ENCODE assay signal across 10 cellular contexts in the genomic region with DNA sequence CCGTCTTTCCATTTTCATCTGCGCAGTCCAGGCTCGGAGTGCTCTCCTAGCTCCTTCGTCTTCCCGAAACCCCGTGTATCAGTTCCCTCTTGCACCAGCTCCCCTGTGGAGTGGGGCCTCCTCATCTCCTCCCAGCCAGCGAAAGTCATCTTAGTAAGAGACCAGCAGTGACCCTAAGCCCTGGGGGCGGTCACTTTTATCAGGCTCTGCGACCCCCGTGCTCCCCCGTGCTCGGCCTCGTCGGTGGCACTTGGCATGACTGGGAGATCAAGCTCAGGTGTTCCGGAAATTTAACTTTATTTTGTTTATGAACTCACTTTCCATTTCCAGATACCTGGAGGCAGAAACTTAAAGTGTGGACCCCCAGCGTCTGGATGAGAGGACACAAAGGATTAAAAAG. TPM values are rescaled to one million over a fixed set of nuclear protein-coding genes. Genes with fewer than 3 reads are reported as not detected.
DNase-seq lines count a peak whose midpoint lies in the region; ATAC-seq, FAIRE-seq and TF ChIP-seq lines count a peak whose summit lies in the region.
"Had no signal": no experiment of that assay in that cellular context is flagged by ENCODE, and none has a peak within 500 bp of the region (broad histone marks: within the 10 kb centered on the region; RNA-seq: fewer than 3 reads in every experiment).

No MANE protein-coding gene starts in this region.

- TF ChIP-seq CTCF in A549 (IDR thresholded peaks at IDR 0.05) (no peak), HCT116 (IDR thresholded peaks at IDR 0.05 in 2 of 3, conservative IDR thresholded peaks at IDR 0.05 in 1 of 3; ENCODE audit: borderline replicate concordance in 1 of 3, insufficient read depth in 1 of 3, low read depth in 2 of 3, low read length in 2 of 3) (no peak), colonic mucosa (IDR thresholded peaks at IDR 0.05) (no peak), natural killer cell (IDR thresholded peaks at IDR 0.05) (no peak)

- ATAC-seq in A549 (no peak), HCT116 (no peak), natural killer cell (no peak), GM19395 (IDR thresholded peaks at IDR 0.05; ENCODE audit: unreplicated experiment) (no peak), GM18511 (IDR thresholded peaks at IDR 0.05; ENCODE audit: unreplicated experiment) (no peak)

- no peak overlapping the region; a peak in 1 of 6 replicates for H3K27ac ChIP-seq in A549
- H3K27ac ChIP-seq in HCT116 (ENCODE audit: low read depth, low read length) = no peak overlapping the region
- no peak overlapping the region for H3K27ac ChIP-seq in colonic mucosa
- no peak overlapping the region for H3K27ac ChIP-seq in substantia nigra (ENCODE audit: low read depth, low read length, poor library complexity, severe bottlenecking)

- in situ Hi-C loops in G401 (cut with HindIII; ENCODE audit: low sequenced_read_pairs) = no loop called here

- peak overlapping the region; percentile 79 for H3K4me3 Mint-ChIP-seq in natural killer cell

- peaks cover 8 to 18% of the 10 kb centered on the region in 2 donors for H3K27me3 Mint-ChIP-seq in natural killer cell (ENCODE audit: low read depth in 2 of 2)

- no peak for TF ChIP-seq POLR2A in A549 (IDR thresholded peaks at IDR 0.05; ENCODE audit: low read length)
- no peak for TF ChIP-seq POLR2A in HCT116 (IDR thresholded peaks at IDR 0.05; ENCODE audit: borderline replicate concordance, extremely low read depth, insufficient read depth, insufficient read length)

- H3K4me3 ChIP-seq in A549 (peak overlapping the region; percentile 51), HCT116 (replicated peaks in 1 of 2; ENCODE audit: low read depth in 1 of 2, low read length in 2 of 2) (peak overlapping the region; percentile 23 to 28; a peak in 2 of 4 replicates), colonic mucosa (peak overlapping the region; percentile 70)

- H3K79me2 ChIP-seq in HCT116 (ENCODE audit: insufficient read depth, low read length) = 0 out of 2 replicates have a peak, but pooled peaks cover 2% of the 10 kb centered on the region

- H3K9me3 ChIP-seq in A549 (no peaks in the 10 kb centered on the region), HCT116 (ENCODE audit: control insufficient read depth in 1 of 2, insufficient read depth in 1 of 2, low read depth in 1 of 2, low read length in 2 of 2) (no peaks in the 10 kb centered on the region), colonic mucosa (no peaks in the 10 kb centered on the region)

- no peaks in the 10 kb centered on the region for H3K9me2 ChIP-seq in HCT116 (ENCODE audit: insufficient read depth)

- H3K36me3 Mint-ChIP-seq in natural killer cell = no peaks in the 10 kb centered on the region

- H3K4me1 ChIP-seq in A549 (0 out of 3 replicates have a peak, but pooled peaks cover 4% of the 10 kb centered on the region), HCT116 (ENCODE audit: control insufficient read depth in 1 of 2, insufficient read depth in 2 of 2, low read length in 2 of 2) (peaks cover 3 to 13% of the 10 kb centered on the region in 2 experiments; a peak in 2 of 4 replicates), colonic mucosa (peaks cover 3% of the 10 kb centered on the region)

- H3K27ac Mint-ChIP-seq in natural killer cell = no peak overlapping the region

- RAD21 ChIA-PET in HCT116 (lab: Charles Lee; ENCODE audit: low non-redundant PET in 1 of 2, low total read pairs in 2 of 2, uncharacterized antibody in 2 of 2, unreplicated experiment in 2 of 2) = no interaction called here

- POLR2A ChIA-PET in A549 (lab: Yijun Ruan, JAX) (no interaction called here), HCT116 (lab: Charles Lee) (no interaction called here)

- H4K20me1 ChIP-seq in HCT116 (ENCODE audit: insufficient read depth) = no peaks in the 10 kb centered on the region

- CTCF ChIA-PET in A549 (lab: Yijun Ruan, JAX) (interaction anchor here (0.8 to 1.2 kb wide), 2 partner anchors 15 to 16 kb away, joined by 4 to 7 read pairs; no protein-coding TSS in a partner anchor), HCT116 (lab: Charles Lee) (no interaction called here)

- BruUV-seq in HCT116 (replicated peaks; lab: Mats Ljungman, UMichigan) = no TSS peak

- no peak overlapping the region for H3K9ac ChIP-seq in HCT116 (ENCODE audit: low read length)
- peak overlapping the region in 1 of 2 donors; percentile 39 for H3K9ac ChIP-seq in colonic mucosa (ENCODE audit: low read depth in 2 of 2, low read length in 2 of 2)

- H3K4me2 ChIP-seq in A549 (peak overlapping the region; percentile 74; the same call in 2 of the 3 replicates), HCT116 (ENCODE audit: low read length) (peak overlapping the region; percentile 69)

- no peaks in the 10 kb centered on the region for H3K36me3 ChIP-seq in HCT116 (ENCODE audit: control insufficient read depth in 1 of 2, insufficient read depth in 2 of 2, low read length in 2 of 2)
- H3K36me3 ChIP-seq in colonic mucosa = no peaks in the 10 kb centered on the region

- H2AFZ ChIP-seq in HCT116 (ENCODE audit: low read depth, low read length, poor library complexity, severe bottlenecking) = no peak overlapping the region

- intact Hi-C loops in HCT116 (cut with micrococcal nuclease) (no loop called here), colonic mucosa (cut with DNase I) (no loop called here), natural killer cell (cut with micrococcal nuclease) (no loop called here)

- TF ChIP-seq RAD21 in A549 (conservative IDR thresholded peaks at IDR 0.05 in 1 of 2, IDR thresholded peaks at IDR 0.05 in 1 of 2) (no peak), HCT116 (IDR thresholded peaks at IDR 0.05; ENCODE audit: low read depth) (no peak)

- DNase-seq in A549 (ENCODE audit: low read depth in 1 of 2, low spot score in 1 of 2) (no peak), HCT116 (ENCODE audit: low read depth, low spot score) (no peak), colonic mucosa (no peak), natural killer cell (no peak), G401 (ENCODE audit: low spot score) (no peak), substantia nigra (lab: John Stamatoyannopoulos, UW) (no peak)
- DNase-seq: DND-41, MV-4-11 had no signal

- no peaks in the 10 kb centered on the region for H3K27me3 ChIP-seq in HCT116 (ENCODE audit: insufficient read depth, low read length)
- H3K27me3 ChIP-seq in colonic mucosa = no peaks in the 10 kb centered on the region

- TF ChIP-seq EP300 in A549 (IDR thresholded peaks at IDR 0.05) = no peak

- 81% methylated on average over 16 of the region's 16 CpGs for WGBS in A549 (ENCODE audit: missing lambda C conversion rate)

- no peak for FAIRE-seq in A549 (lab: Jason Lieb, UNC)

- H3K4me1 Mint-ChIP-seq in natural killer cell = peaks cover 11 to 17% of the 10 kb centered on the region in 2 donors

- H3K9me3 Mint-ChIP-seq in natural killer cell = no peaks in the 10 kb centered on the region

TF ChIP-seq in A549, 52 proteins besides CTCF, POLR2A, EP300 and RAD21:
- TF ChIP-seq, protein P1, sequence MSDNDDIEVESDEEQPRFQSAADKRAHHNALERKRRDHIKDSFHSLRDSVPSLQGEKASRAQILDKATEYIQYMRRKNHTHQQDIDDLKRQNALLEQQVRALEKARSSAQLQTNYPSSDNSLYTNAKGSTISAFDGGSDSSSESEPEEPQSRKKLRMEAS (IDR thresholded peaks at IDR 0.05) = no peak
- TF ChIP-seq JUNB (IDR thresholded peaks at IDR 0.05) (no peak), TP53 (CRISPR knock-in tag; IDR thresholded peaks at IDR 0.05) (no peak), MAFK (IDR thresholded peaks at IDR 0.05; ENCODE audit: partially characterized antibody) (no peak), ZC3H11A (IDR thresholded peaks at IDR 0.05) (no peak), CBX8 (IDR thresholded peaks at IDR 0.05) (no peak), TFCP2L1 (CRISPR knock-in tag; IDR thresholded peaks at IDR 0.05) (no peak), CEBPB (IDR thresholded peaks at IDR 0.05) (no peak), RNF2 (IDR thresholded peaks at IDR 0.05; ENCODE audit: borderline replicate concordance, low read depth) (no peak), HEYL (CRISPR knock-in tag; IDR thresholded peaks at IDR 0.05) (no peak)
- TF ChIP-seq, protein P2, sequence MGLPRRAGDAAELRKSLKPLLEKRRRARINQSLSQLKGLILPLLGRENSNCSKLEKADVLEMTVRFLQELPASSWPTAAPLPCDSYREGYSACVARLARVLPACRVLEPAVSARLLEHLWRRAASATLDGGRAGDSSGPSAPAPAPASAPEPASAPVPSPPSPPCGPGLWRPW (IDR thresholded peaks at IDR 0.05) = no peak

TF ChIP-seq in HCT116, 20 proteins besides CTCF, POLR2A, EP300 and RAD21:
- TF ChIP-seq SIN3A (IDR thresholded peaks at IDR 0.05; ENCODE audit: low read depth) (no peak), ZNF274 (IDR thresholded peaks at IDR 0.05; ENCODE audit: low read depth, low read length) (no peak), TCF7L2 (IDR thresholded peaks at IDR 0.05; ENCODE audit: borderline replicate concordance, extremely low read depth, insufficient read depth, insufficient read length) (no peak), ELF1 (IDR thresholded peaks at IDR 0.05; ENCODE audit: borderline replicate concordance, low read depth) (no peak), JUND (IDR thresholded peaks at IDR 0.05) (no peak), CEBPB (IDR thresholded peaks at IDR 0.05; ENCODE audit: low read depth) (no peak), CBX3 (IDR thresholded peaks at IDR 0.05; ENCODE audit: low read depth) (no peak), EZH2phosphoT487 (IDR thresholded peaks at IDR 0.05; ENCODE audit: borderline replicate concordance) (no peak), SP1 (IDR thresholded peaks at IDR 0.05; ENCODE audit: low read depth) (no peak)
- TF ChIP-seq, protein P1 (IDR thresholded peaks at IDR 0.05) = no peak
TF ChIP-seq in HCT116: peak in this region for 0.

RNA-seq across cellular contexts. Expression of a gene that starts 0.6 kb away (rescaled TPM):
- polyA plus RNA-seq in A549 (2011; rRNA removed) (6.0 and 7.9 TPM in 2 replicates), A549 (2017; fragmentation: RNase III; extraction: RNeasy Plus Mini Kit Qiagen cat#74134 plus additional on column Dnase treatment) (6.1 to 6.9 TPM (median 6.3 TPM) in 3 replicates)
- polyA plus RNA-seq in A549 (2012; cell fraction: cytosol; rRNA removed) = 11.1 and 17.9 TPM in 2 replicates
- polyA plus RNA-seq in A549 (2012; cell fraction: nucleus; rRNA removed) = 11.7 and 13.2 TPM in 2 replicates
- polyA minus RNA-seq in A549 (2011; rRNA and poly(A)+ RNA removed) = 6.9 and 9.6 TPM in 2 replicates
- total RNA-seq in HCT116 (2021; ENCODE audit: unreplicated experiment) (13.0 TPM), colonic mucosa (10 to 100 TPM; 14.0 to 17.6 TPM), natural killer cell (1 to 10 TPM in 1 of 3 donors, under 1 TPM in 1, not detected in 1; 0.38 to 4.8 TPM)
- 9.9 and 11.2 TPM in 2 replicates for polyA plus RNA-seq in HCT116 (2012)
- total RNA-seq in G401 (2014; rRNA removed; shearing (Covaris generic)) = 0.78 and 0.86 TPM in 2 replicates
